ENCODE assay signal across 13 cellular contexts in the genomic region with DNA sequence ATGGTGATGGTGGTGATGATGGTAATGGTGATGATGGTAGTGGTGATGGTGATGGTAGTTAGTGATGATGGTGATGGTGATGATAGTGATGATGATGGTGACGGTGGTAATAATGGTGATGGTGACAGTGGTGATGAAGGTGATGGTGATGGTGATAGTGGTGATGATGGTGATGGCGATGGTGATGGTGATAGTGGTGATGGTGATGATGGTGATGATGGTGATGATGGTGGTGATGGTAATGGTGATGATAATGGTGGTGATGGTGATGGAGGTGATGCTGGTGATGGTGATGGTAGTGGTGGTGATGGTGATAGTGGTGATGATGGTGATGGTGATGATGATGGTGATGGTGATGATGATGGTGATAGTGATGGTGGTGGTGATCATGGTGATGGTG.
A peak's percentile ranks its signal among the peaks of the same experiment; 100 is the strongest.
DNase-seq lines count a peak whose midpoint lies in the region; ATAC-seq, FAIRE-seq and TF ChIP-seq lines count a peak whose summit lies in the region.
"Had no signal": no experiment of that assay in that cellular context is flagged by ENCODE, and none has a peak within 500 bp of the region (broad histone marks: within the 10 kb centered on the region; RNA-seq: fewer than 3 reads in every experiment).

No MANE protein-coding gene starts in this region.

- H2BK15ac ChIP-seq in mesenchymal stem cell (ENCODE audit: low read depth, poor library complexity, severe bottlenecking), result no peak overlapping the region

- no peak overlapping the region for H3K27ac ChIP-seq in A549
- H3K27ac ChIP-seq in HEK293 (ENCODE audit: extremely low read depth, low read depth, low read length), result no peak overlapping the region
- H3K27ac ChIP-seq in GM12878 (ENCODE audit: control insufficient read depth, insufficient read depth), result no peak overlapping the region
- H3K27ac ChIP-seq in mesenchymal stem cell (ENCODE audit: low read length, poor library complexity, severe bottlenecking), result no peak overlapping the region

- ATAC-seq in A549 (no peak), GM12878 (no peak), GM18498 (IDR thresholded peaks at IDR 0.05; ENCODE audit: unreplicated experiment) (no peak), HG02870 (IDR thresholded peaks at IDR 0.05; ENCODE audit: unreplicated experiment) (no peak), HG03039 (IDR thresholded peaks at IDR 0.05; ENCODE audit: unreplicated experiment) (no peak)

- intact Hi-C loops in GM12878 (cut with micrococcal nuclease; ENCODE audit: unreplicated experiment), result no loop called here

- no peaks in the 10 kb centered on the region for H3K79me1 ChIP-seq in mesenchymal stem cell (replicated peaks; ENCODE audit: low read length, poor library complexity, severe bottlenecking)

- H2AFZ ChIP-seq in GM12878 (ENCODE audit: control insufficient read depth, low read depth, low read length) (no peak overlapping the region), mesenchymal stem cell (ENCODE audit: low read depth, low read length) (no peak overlapping the region)

- no peak overlapping the region for H3K4ac ChIP-seq in mesenchymal stem cell (ENCODE audit: low read depth in 1 of 2, low read length in 2 of 2)

- H3K4me2 ChIP-seq in A549 (no peak overlapping the region), GM12878 (ENCODE audit: control insufficient read depth, insufficient read depth) (no peak overlapping the region), mesenchymal stem cell (ENCODE audit: low read length, poor library complexity, severe bottlenecking) (no peak overlapping the region)

- no peak overlapping the region for H3K18ac ChIP-seq in mesenchymal stem cell (ENCODE audit: low read depth in 1 of 2, low read length in 2 of 2)

- in situ Hi-C loops in GM12878 (cut with MboI), result no loop called here

- no peak overlapping the region for H2BK12ac ChIP-seq in mesenchymal stem cell (ENCODE audit: low read length in 2 of 2)

- H3K9ac ChIP-seq in GM12878 (ENCODE audit: control insufficient read depth, insufficient read depth, low read length) (no peak overlapping the region), mesenchymal stem cell (ENCODE audit: low read length) (no peak overlapping the region)

- H4K20me1 ChIP-seq in GM12878 (ENCODE audit: control insufficient read depth, insufficient read depth), result no peaks in the 10 kb centered on the region

- POLR2A ChIA-PET in A549 (lab: Yijun Ruan, JAX) (no interaction called here), HEK293 (lab: Yijun Ruan, JAX) (no interaction called here), GM12878 (lab: Charles Lee) (no interaction called here)

- no peak overlapping the region for H2BK5ac ChIP-seq in mesenchymal stem cell (ENCODE audit: low read depth, low read length, poor library complexity, severe bottlenecking)

- TF ChIP-seq POLR2A in A549 (IDR thresholded peaks at IDR 0.05; ENCODE audit: low read length) (no peak), GM12878 (IDR thresholded peaks at IDR 0.05; ENCODE audit: low read depth, low read length) (no peak)

- WGBS in A549 (ENCODE audit: missing lambda C conversion rate), result 44% methylated on average over 2 of the region's 2 CpGs
- 17% methylated on average over 2 of the region's 2 CpGs for WGBS in GM12878 (ENCODE audit: insufficient coverage, insufficient replicate concordance, low lambda C conversion rate, missing lambda C conversion rate)
- WGBS in mesenchymal stem cell, result 70% methylated on average over 2 of the region's 2 CpGs

- H3K9me3 ChIP-seq in A549 (no peaks in the 10 kb centered on the region), HEK293 (ENCODE audit: control insufficient read depth, insufficient read depth, low read depth, low read length) (no peaks in the 10 kb centered on the region), GM12878 (replicated peaks; ENCODE audit: control insufficient read depth, insufficient read depth, low read length) (no peaks in the 10 kb centered on the region; the same call in 2 of the 3 replicates), mesenchymal stem cell (ENCODE audit: control insufficient read depth, low read length) (no peaks in the 10 kb centered on the region)

- no peak overlapping the region for H3K23ac ChIP-seq in mesenchymal stem cell (ENCODE audit: low read length in 2 of 2)

- H3K4me1 ChIP-seq in A549, result peaks cover 5% of the 10 kb centered on the region; the same call in 1 of the 3 replicates
- H3K4me1 ChIP-seq in HEK293 (ENCODE audit: control insufficient read depth, insufficient read depth, low read length), result no peaks in the 10 kb centered on the region
- no peaks in the 10 kb centered on the region for H3K4me1 ChIP-seq in GM12878 (ENCODE audit: control insufficient read depth, insufficient read depth, low read length)
- no peaks in the 10 kb centered on the region for H3K4me1 ChIP-seq in mesenchymal stem cell (ENCODE audit: control insufficient read depth, insufficient read depth, low read depth, low read length)

- BruUV-seq in GM12878 (replicated peaks; lab: Mats Ljungman, UMichigan), result no TSS peak

- DNase-seq in A549 (ENCODE audit: low read depth in 1 of 2, low spot score in 1 of 2) (no peak), GM12878 (ENCODE audit: low read depth, low spot score) (no peak), mesenchymal stem cell (no peak), NCI-H1694 (lab: John Stamatoyannopoulos, UW) (no peak)
- DNase-seq: C1 segment of cervical spinal cord; Calu3; CD4-positive, alpha-beta T cell; DMS 273 treated with DMSO at 0.1 percent for 48 hours; DMS79 had no signal

- TF ChIP-seq RAD21 in A549 (conservative IDR thresholded peaks at IDR 0.05 in 1 of 2, IDR thresholded peaks at IDR 0.05 in 1 of 2) (no peak), GM12878 (IDR thresholded peaks at IDR 0.05; ENCODE audit: insufficient read depth, low read depth, low read length) (no peak)

- H3K27me3 ChIP-seq in GM12878 (replicated peaks in 1 of 2; ENCODE audit: control insufficient read depth in 2 of 2, insufficient read depth in 2 of 2, low read length in 1 of 2) (peaks cover 2% of the 10 kb centered on the region in 2 experiments; a peak in 1 of 4 replicates), mesenchymal stem cell (ENCODE audit: control insufficient read depth in 1 of 2, insufficient read depth in 1 of 2, low read length in 2 of 2) (peaks cover 12 to 26% of the 10 kb centered on the region in 2 experiments)

- H2AK5ac ChIP-seq in mesenchymal stem cell (ENCODE audit: low read length, severe bottlenecking), result no peak overlapping the region

- H3K14ac ChIP-seq in mesenchymal stem cell (ENCODE audit: low read length in 2 of 2), result no peak overlapping the region

- no peak overlapping the region for H3K4me3 ChIP-seq in A549
- H3K4me3 ChIP-seq in HEK293 (ENCODE audit: low read depth, low read length), result no peak overlapping the region
- H3K4me3 ChIP-seq in GM12878, result no peak overlapping the region
- H3K4me3 ChIP-seq in mesenchymal stem cell (ENCODE audit: insufficient read depth in 1 of 2, low read depth in 1 of 2, low read length in 2 of 2), result no peak overlapping the region

- no peak overlapping the region for H4K8ac ChIP-seq in mesenchymal stem cell (ENCODE audit: low read length)

- peak overlapping the region; percentile 21 for H4K91ac ChIP-seq in mesenchymal stem cell (ENCODE audit: low read length)

- no peak for TF ChIP-seq EP300 in A549 (IDR thresholded peaks at IDR 0.05)
- no peak for TF ChIP-seq EP300 in GM12878 (IDR thresholded peaks at IDR 0.05; ENCODE audit: borderline replicate concordance in 1 of 2, control insufficient read depth in 1 of 2, low read depth in 2 of 2, low read length in 2 of 2)

- FAIRE-seq in A549 (lab: Jason Lieb, UNC) (peak; percentile 18), GM12878 (lab: Jason Lieb, UNC) (no peak)

- no peaks in the 10 kb centered on the region for H3K79me2 ChIP-seq in GM12878 (ENCODE audit: control insufficient read depth, insufficient read depth, low read length)

- CTCF ChIA-PET in A549 (lab: Yijun Ruan, JAX) (interaction anchor here (0.9 kb wide), 1 partner anchor 69 kb away, joined by 3 read pairs; no protein-coding TSS in a partner anchor), HEK293 (lab: Yijun Ruan, JAX) (no interaction called here), GM12878 (lab: Yijun Ruan, JAX) (no interaction called here)

- no peaks in the 10 kb centered on the region for H3K36me3 ChIP-seq in HEK293 (ENCODE audit: control insufficient read depth in 2 of 2, insufficient read depth in 1 of 2, low read length in 2 of 2)
- no peaks in the 10 kb centered on the region for H3K36me3 ChIP-seq in GM12878 (ENCODE audit: control insufficient read depth in 2 of 2, insufficient read depth in 2 of 2, low read length in 1 of 2)
- H3K36me3 ChIP-seq in mesenchymal stem cell (ENCODE audit: control insufficient read depth in 1 of 2, insufficient read depth in 2 of 2, low read depth in 1 of 2, low read length in 2 of 2), result no peaks in the 10 kb centered on the region

- RAD21 ChIA-PET in GM12878 (lab: Charles Lee; ENCODE audit: unreplicated experiment), result no interaction called here

- H2BK120ac ChIP-seq in mesenchymal stem cell (ENCODE audit: low read depth, low read length), result no peak overlapping the region

- SMC1A ChIA-PET in GM12878 (lab: Charles Lee; ENCODE audit: uncharacterized antibody, unreplicated experiment), result no interaction called here

- no peak for TF ChIP-seq CTCF in A549 (IDR thresholded peaks at IDR 0.05)
- TF ChIP-seq CTCF in HEK293 (tag by site-specific recombination; IDR thresholded peaks at IDR 0.05), result no peak; the same call in 1 of the 2 replicates
- no peak for TF ChIP-seq CTCF in GM12878 (IDR thresholded peaks at IDR 0.05 in 2 of 3, conservative IDR thresholded peaks at IDR 0.05 in 1 of 3; ENCODE audit: control insufficient read depth in 2 of 3, extremely low read depth in 1 of 3, insufficient read depth in 1 of 3, low read depth in 3 of 3, low read length in 3 of 3)

TF ChIP-seq in HEK293, 187 proteins besides CTCF, POLR2A, EP300 and RAD21 (continues in another document):
- no peak for TF ChIP-seq GLIS2 (tag by site-specific recombination; IDR thresholded peaks at IDR 0.05)
- TF ChIP-seq MZF1 (tag by site-specific recombination; IDR thresholded peaks at IDR 0.05; ENCODE audit: borderline replicate concordance), result no peak
- TF ChIP-seq ZNF311 (tag by site-specific recombination; IDR thresholded peaks at IDR 0.05; ENCODE audit: borderline replicate concordance), result peak; percentile 85
- 0 out of 2 replicates have a peak, but pooled peaks have one; percentile 52 for TF ChIP-seq ZNF548 (tag by site-specific recombination; IDR thresholded peaks at IDR 0.05)
- peak; percentile 93 for TF ChIP-seq GLI4 (tag by site-specific recombination; IDR thresholded peaks at IDR 0.05)
- peak; percentile 78; the same call in 1 of the 2 replicates for TF ChIP-seq ZNF169 (tag by site-specific recombination; IDR thresholded peaks at IDR 0.05)

TF ChIP-seq in GM12878, 131 proteins besides CTCF, POLR2A, EP300 and RAD21:
- TF ChIP-seq HDGF (IDR thresholded peaks at IDR 0.05) (peak; percentile 64; the same call in 1 of the 2 replicates), CEBPB (IDR thresholded peaks at IDR 0.05; ENCODE audit: borderline replicate concordance in 1 of 2, low read depth in 2 of 2, low read length in 2 of 2) (no peak)
